ENCODE assay signal across 27 cellular contexts in genomic region chr1:172283766-172284165, GRCh38.
"Had no signal": no experiment of that assay in that cellular context is flagged by ENCODE, and none has a peak within 500 bp of the region (broad histone marks: within the 10 kb centered on the region; RNA-seq: fewer than 3 reads in every experiment).

No MANE protein-coding gene starts in this region.

- H3K27me3 Mint-ChIP-seq: memory B cell, type B pancreatic cell had no signal

- H2AFZ ChIP-seq: hepatocyte, parathyroid adenoma had no signal

- H3K27ac Mint-ChIP-seq: memory B cell; natural killer cell treated with Interleukin-12 subunit alpha and Interleukin-12 subunit beta and Interleukin-15 and Interleukin-18, amount 100 ng/mL, for 72 hours; stimulated activated effector memory CD8-positive, alpha-beta T cell treated with anti-CD3 and anti-CD28 coated beads, Interleukin-12 subunit alpha, Interleukin-12 subunit beta, amount 100 ng/mL, for 72 hours; type B pancreatic cell had no signal

- H3K9me3 Mint-ChIP-seq: memory B cell; stimulated activated effector memory CD8-positive, alpha-beta T cell treated with anti-CD3 and anti-CD28 coated beads, Interleukin-12 subunit alpha, Interleukin-12 subunit beta, amount 100 ng/mL, for 72 hours; type B pancreatic cell had no signal

- H3K27me3 ChIP-seq: dorsolateral prefrontal cortex, foreskin keratinocyte, hepatocyte, right lobe of liver, suprapubic skin, thyroid gland, vagina had no signal

- DNase-seq: cortex of kidney; dorsolateral prefrontal cortex; effector CD8-positive, alpha-beta T cell; foreskin keratinocyte; head of caudate nucleus; kidney; left cardiac atrium; left ventricle myocardium inferior; lower lobe of right lung; occipital lobe; retina; right lobe of liver; small intestine; stimulated activated CD4-positive, alpha-beta T cell treated with anti-CD3 and anti-CD28 coated beads, Interleukin-4, amount 100 ng/mL, for 1 hour; stimulated activated CD8-positive, alpha-beta memory T cell treated with anti-CD3 and anti-CD28 coated beads, Interleukin-4, amount 100 ng/mL, for 48 hours; stimulated activated naive CD8-positive, alpha-beta T cell treated with anti-CD3 and anti-CD28 coated beads, Interleukin-15, Interleukin-2, amounts not matched to agents 100 U/mL and 50 U/mL, for 24 hours; thyroid gland had no signal

- H3K79me2 ChIP-seq: hepatocyte, parathyroid adenoma had no signal

- H3K9ac ChIP-seq: parathyroid adenoma had no signal

- H3K36me3 Mint-ChIP-seq: memory B cell; natural killer cell treated with Interleukin-12 subunit alpha and Interleukin-12 subunit beta and Interleukin-15 and Interleukin-18, amount 100 ng/mL, for 72 hours; stimulated activated effector memory CD8-positive, alpha-beta T cell treated with anti-CD3 and anti-CD28 coated beads, Interleukin-12 subunit alpha, Interleukin-12 subunit beta, amount 100 ng/mL, for 72 hours; type B pancreatic cell had no signal

- H3K36me3 ChIP-seq: left ventricle myocardium inferior, lower lobe of right lung, prostate gland, right lobe of liver, suprapubic skin, thyroid gland, vagina had no signal

- H3K4me2 ChIP-seq: hepatocyte had no signal

- H3K4me3 ChIP-seq: dorsolateral prefrontal cortex, hepatocyte, left ventricle myocardium inferior, lower lobe of right lung, prostate gland, right lobe of liver, suprapubic skin, thyroid gland, vagina had no signal

- H3K4me3 Mint-ChIP-seq: memory B cell; mesothelial cell of epicardium; natural killer cell treated with Interleukin-12 subunit alpha and Interleukin-12 subunit beta and Interleukin-15 and Interleukin-18, amount 100 ng/mL, for 72 hours; stimulated activated effector memory CD8-positive, alpha-beta T cell treated with anti-CD3 and anti-CD28 coated beads, Interleukin-12 subunit alpha, Interleukin-12 subunit beta, amount 100 ng/mL, for 72 hours; type B pancreatic cell had no signal

- ATAC-seq: foreskin keratinocyte; left cardiac atrium; lower lobe of right lung; natural killer cell treated with Interleukin-12 subunit alpha and Interleukin-12 subunit beta and Interleukin-15 and Interleukin-18, amount 100 ng/mL, for 72 hours; right lobe of liver; stimulated activated effector memory CD8-positive, alpha-beta T cell treated with anti-CD3 and anti-CD28 coated beads, Interleukin-12 subunit alpha, Interleukin-12 subunit beta, amount 100 ng/mL, for 72 hours; stimulated activated naive CD8-positive, alpha-beta T cell treated with anti-CD3 and anti-CD28 coated beads, Interleukin-15, Interleukin-2, amounts not matched to agents 100 U/mL and 50 U/mL, for 24 hours had no signal

- H3K9me3 ChIP-seq: left ventricle myocardium inferior, lower lobe of right lung, prostate gland, right lobe of liver, suprapubic skin, thyroid gland, vagina had no signal

- H3K27ac ChIP-seq: dorsolateral prefrontal cortex, foreskin keratinocyte, hepatocyte, left ventricle myocardium inferior, lower lobe of right lung, parathyroid adenoma, prostate gland, right lobe of liver, thyroid gland, vagina had no signal

- H3K4me1 ChIP-seq: foreskin keratinocyte, lower lobe of right lung, parathyroid adenoma, prostate gland, right lobe of liver, thyroid gland, vagina had no signal
